1 cellular context compared by ENCODE assay signal in genomic region chr4:161696957-161697356, GRCh38.
TF ChIP-seq lines count a peak whose summit lies in the region.

No MANE protein-coding gene starts in this region.

TF ChIP-seq in GM23338, 12 proteins besides CTCF, POLR2A, EP300 and RAD21:
- TF ChIP-seq POLR2AphosphoS5 (IDR thresholded peaks at IDR 0.05; ENCODE audit: low read depth) (no peak), EZH2 (IDR thresholded peaks at IDR 0.05; ENCODE audit: low read depth, unreplicated experiment) (no peak), ZNF331 (CRISPR knock-in tag; IDR thresholded peaks at IDR 0.05; ENCODE audit: low read depth) (no peak), CREB1 (CRISPR knock-in tag; IDR thresholded peaks at IDR 0.05; ENCODE audit: low read depth) (no peak), REST (IDR thresholded peaks at IDR 0.05; ENCODE audit: unreplicated experiment) (no peak), JUNB (IDR thresholded peaks at IDR 0.05; ENCODE audit: unreplicated experiment) (no peak), STAT1 (IDR thresholded peaks at IDR 0.05; ENCODE audit: unreplicated experiment) (no peak), NANOG (IDR thresholded peaks at IDR 0.05; ENCODE audit: borderline replicate concordance) (no peak), EZH2phosphoT487 (IDR thresholded peaks at IDR 0.05; ENCODE audit: unreplicated experiment) (no peak), ZNF462 (CRISPR knock-in tag; IDR thresholded peaks at IDR 0.05) (no peak), ZNF114 (CRISPR knock-in tag; IDR thresholded peaks at IDR 0.05) (no peak), ETS1 (IDR thresholded peaks at IDR 0.05) (no peak)
